ENCODE assay signal across 11 cellular contexts in genomic region chr1:176043537-176043936, GRCh38.
"Had no signal": no experiment of that assay in that cellular context is flagged by ENCODE, and none has a peak within 500 bp of the region (broad histone marks: within the 10 kb centered on the region; RNA-seq: fewer than 3 reads in every experiment).

No MANE protein-coding gene starts in this region.

- H3K27ac Mint-ChIP-seq: GM23338, H9, HFFc6 had no signal

- H3K4me3 Mint-ChIP-seq: GM23338, H9, HFFc6 had no signal

- H3K36me3 ChIP-seq: HAP-1 had no signal

- H3K9me3 Mint-ChIP-seq: GM23338, H9, HFFc6 had no signal

- H3K4me1 Mint-ChIP-seq: GM23338, H9 had no signal

- ATAC-seq: GM23338, HCT116 had no signal

- H3K4me1 ChIP-seq: HAP-1 had no signal

- H3K27ac ChIP-seq: GM23248 had no signal

- H3K4me3 ChIP-seq: GM23248, GM23338, HAP-1 had no signal

- FAIRE-seq: H1, H54 had no signal

- DNase-seq: GM23248, GOT3, H7, H9, HCEC 1CT, HFFc6 had no signal

- H3K9me3 ChIP-seq: HAP-1 had no signal
